Comparison of ENCODE assay signal across 8 cellular contexts in genomic region chr16:11668590-11669379, GRCh38. TPM values are rescaled to one million over a fixed set of nuclear protein-coding genes. Genes with fewer than 3 reads are reported as not detected.
DNase-seq lines count a peak whose midpoint lies in the region; ATAC-seq and TF ChIP-seq lines count a peak whose summit lies in the region.

No MANE protein-coding gene starts in this region.

- peak overlapping the region; percentile 83 to 90 (median 86) for H3K4me3 Mint-ChIP-seq in CD8-positive, alpha-beta memory T cell
- H3K4me3 Mint-ChIP-seq in chondrocyte (ENCODE audit: unreplicated experiment) (peak overlapping the region; percentile 67), mesothelial cell of epicardium (peak overlapping the region; percentile 72)

- H2AFZ ChIP-seq in OCI-LY7 (ENCODE audit: low read length): no peak overlapping the region

- TF ChIP-seq POLR2A in uterus (IDR thresholded peaks at IDR 0.05): no peak

- H3K9me3 Mint-ChIP-seq in CD8-positive, alpha-beta memory T cell: peaks cover 0 to 2% (median 0%) of the 10 kb centered on the region in 5 donors
- H3K9me3 Mint-ChIP-seq in chondrocyte (ENCODE audit: low read depth) (no peaks in the 10 kb centered on the region), mesothelial cell of epicardium (no peaks in the 10 kb centered on the region)

- no peak for ATAC-seq in GM21723 (IDR thresholded peaks at IDR 0.05; ENCODE audit: unreplicated experiment)
- ATAC-seq in HG02970 (IDR thresholded peaks at IDR 0.05; ENCODE audit: low FRiP score, unreplicated experiment): no peak

- H3K4me3 ChIP-seq in CD8-positive, alpha-beta memory T cell (ENCODE audit: low read length): peak overlapping the region; percentile 54
- H3K4me3 ChIP-seq in OCI-LY7 (ENCODE audit: low read depth, low read length, poor library complexity, severe bottlenecking) (peak overlapping the region; percentile 87), uterus (peak overlapping the region; percentile 67 to 93)

- peaks cover 76% of the 10 kb centered on the region for H3K4me1 ChIP-seq in CD8-positive, alpha-beta memory T cell (ENCODE audit: insufficient read depth, low read length)
- H3K4me1 ChIP-seq in OCI-LY7 (ENCODE audit: insufficient read depth, low read length, poor library complexity, severe bottlenecking) (peaks cover 86% of the 10 kb centered on the region), uterus (no peaks in the 10 kb centered on the region)

- peak overlapping the region; percentile 93 for H3K4me2 ChIP-seq in OCI-LY7 (ENCODE audit: low read length)

- no peaks in the 10 kb centered on the region for H3K27me3 ChIP-seq in CD8-positive, alpha-beta memory T cell (ENCODE audit: insufficient read depth, low read length, poor library complexity, severe bottlenecking)
- no peaks in the 10 kb centered on the region for H3K27me3 ChIP-seq in uterus

- peaks cover 59 to 81% (median 72%) of the 10 kb centered on the region in 3 donors for H3K4me1 Mint-ChIP-seq in CD8-positive, alpha-beta memory T cell
- H3K4me1 Mint-ChIP-seq in chondrocyte (ENCODE audit: low read depth) (peaks cover 19% of the 10 kb centered on the region), mesothelial cell of epicardium (peaks cover 23% of the 10 kb centered on the region)

- H3K79me2 ChIP-seq in OCI-LY7 (ENCODE audit: insufficient read depth, low read depth, low read length): peaks cover 51% of the 10 kb centered on the region

- DNase-seq in CD8-positive, alpha-beta memory T cell: peak in 1 of 5 donors; percentile 47
- no peak for DNase-seq in OCI-LY7 (ENCODE audit: low spot score)
- DNase-seq in chondrocyte (ENCODE audit: low spot score): peak; percentile 91
- peak in 1 of 2 experiments; percentile 50 for DNase-seq in mesothelial cell of epicardium (ENCODE audit: low spot score in 2 of 2, unreplicated experiment in 2 of 2)
- DNase-seq in uterus: peak; percentile 44 to 48
- no peak for DNase-seq in NCI-H1694 (lab: John Stamatoyannopoulos, UW)

- peaks cover 5% of the 10 kb centered on the region; the same call in 1 of the 2 replicates for H4K20me1 ChIP-seq in OCI-LY7 (ENCODE audit: insufficient read depth, low read length)

- CTCF ChIA-PET in CD8-positive, alpha-beta memory T cell (lab: Charles Lee): interaction anchor here (1.1 to 2.0 kb wide), 3 partner anchors 10 to 109 kb away, joined by 3 to 5 read pairs (median 4); no protein-coding TSS in a partner anchor
- CTCF ChIA-PET in OCI-LY7 (lab: Charles Lee; ENCODE audit: unreplicated experiment): interaction anchor here (0.8 kb wide), 1 partner anchor 46 kb away, joined by 5 read pairs; no protein-coding TSS in a partner anchor

- POLR2A ChIA-PET in CD8-positive, alpha-beta memory T cell (lab: Charles Lee): interaction anchor here (0.6 to 1.5 kb wide), 8 partner anchors 11 to 176 kb away, joined by 3 to 6 read pairs (median 3); partner anchors contain the start of gene TXNDC11
- POLR2A ChIA-PET in OCI-LY7 (lab: Charles Lee): interaction anchor here (0.5 to 1.3 kb wide), 7 partner anchors 15 to 262 kb away, joined by 3 to 4 read pairs (median 3); no protein-coding TSS in a partner anchor

- no peaks in the 10 kb centered on the region for H3K9me2 ChIP-seq in OCI-LY7 (ENCODE audit: insufficient read depth, low read length)

- intact Hi-C loops in OCI-LY7 (cut with micrococcal nuclease; ENCODE audit: unreplicated experiment) (no loop called here), uterus (cut with DNase I; ENCODE audit: low total_unique reads) (no loop called here)

- peak overlapping the region in 4 of 8 donors; percentile 77 to 89 (median 86) for H3K27ac Mint-ChIP-seq in CD8-positive, alpha-beta memory T cell
- H3K27ac Mint-ChIP-seq in chondrocyte (ENCODE audit: unreplicated experiment) (no peak overlapping the region), mesothelial cell of epicardium (no peak overlapping the region)

- H3K36me3 Mint-ChIP-seq in CD8-positive, alpha-beta memory T cell: peaks cover 0 to 2% (median 0%) of the 10 kb centered on the region in 3 donors
- H3K36me3 Mint-ChIP-seq in chondrocyte (ENCODE audit: low read depth): no peaks in the 10 kb centered on the region
- no peaks in the 10 kb centered on the region for H3K36me3 Mint-ChIP-seq in mesothelial cell of epicardium

- no peaks in the 10 kb centered on the region for H3K9me3 ChIP-seq in CD8-positive, alpha-beta memory T cell (ENCODE audit: low read length)
- H3K9me3 ChIP-seq in OCI-LY7 (ENCODE audit: low read length) (no peaks in the 10 kb centered on the region), uterus (no peaks in the 10 kb centered on the region)

- no peaks in the 10 kb centered on the region for H3K36me3 ChIP-seq in CD8-positive, alpha-beta memory T cell (ENCODE audit: insufficient read depth, low read length)
- H3K36me3 ChIP-seq in OCI-LY7 (ENCODE audit: insufficient read depth, low read length) (peaks cover 3% of the 10 kb centered on the region; the same call in 1 of the 2 replicates), uterus (no peaks in the 10 kb centered on the region)

- TF ChIP-seq CTCF in OCI-LY7 (conservative IDR thresholded peaks at IDR 0.05; ENCODE audit: low read length): no peak
- no peak for TF ChIP-seq CTCF in chondrocyte (IDR thresholded peaks at IDR 0.05)
- TF ChIP-seq CTCF in mesothelial cell of epicardium (IDR thresholded peaks at IDR 0.05; ENCODE audit: unreplicated experiment): no peak
- TF ChIP-seq CTCF in uterus (IDR thresholded peaks at IDR 0.05): no peak

- no peak overlapping the region for H3K27ac ChIP-seq in CD8-positive, alpha-beta memory T cell (ENCODE audit: low read depth, low read length)
- peak overlapping the region; percentile 57 for H3K27ac ChIP-seq in OCI-LY7 (ENCODE audit: low read depth, low read length, poor library complexity, severe bottlenecking)
- H3K27ac ChIP-seq in uterus: peak overlapping the region; percentile 73 to 88

- BruUV-seq in OCI-LY7 (replicated peaks; lab: Mats Ljungman, UMichigan): no TSS peak

- no peaks in the 10 kb centered on the region for H3K27me3 Mint-ChIP-seq in CD8-positive, alpha-beta memory T cell
- no peaks in the 10 kb centered on the region for H3K27me3 Mint-ChIP-seq in chondrocyte (ENCODE audit: low read depth)
- no peaks in the 10 kb centered on the region for H3K27me3 Mint-ChIP-seq in mesothelial cell of epicardium (ENCODE audit: low read depth)

RNA-seq across cellular contexts. Expression of gene SNN, which starts 0.5 kb away (rescaled TPM):
- 1 to 10 TPM; 5.8 to 6.0 TPM for total RNA-seq in CD8-positive, alpha-beta memory T cell
- 10.6 TPM for polyA plus RNA-seq in CD8-positive, alpha-beta memory T cell
- 28.3 and 31.8 TPM in 2 replicates for total RNA-seq in OCI-LY7 (2014; rRNA removed; shearing (Covaris generic))
- total RNA-seq in OCI-LY7 (2022): 27.8 and 31.6 TPM in 2 replicates
- total RNA-seq in chondrocyte: 12.5 to 15.3 TPM (median 14.0 TPM) in 3 replicates
- total RNA-seq in mesothelial cell of epicardium: 38.3 to 40.2 TPM (median 39.9 TPM) in 3 replicates
- 10 to 100 TPM in 3 of 4 donors, 1 to 10 TPM in 1; 4.1 to 30.1 (median 23.0) TPM for total RNA-seq in uterus

Comparison
In these comparisons a context has a peak if more than half of its experiments do, and no peak if none do; other contexts are left out.
1. DNase-seq: peak in chondrocyte (single experiment) and uterus (2 of 2); none in OCI-LY7 (single experiment) and NCI-H1694 (single experiment).
2. Peak in every context shown above with its lines, with median percentiles within 50 percentile points of each other: H3K4me3 ChIP-seq and H3K4me3 Mint-ChIP-seq.